In the genomic region with DNA sequence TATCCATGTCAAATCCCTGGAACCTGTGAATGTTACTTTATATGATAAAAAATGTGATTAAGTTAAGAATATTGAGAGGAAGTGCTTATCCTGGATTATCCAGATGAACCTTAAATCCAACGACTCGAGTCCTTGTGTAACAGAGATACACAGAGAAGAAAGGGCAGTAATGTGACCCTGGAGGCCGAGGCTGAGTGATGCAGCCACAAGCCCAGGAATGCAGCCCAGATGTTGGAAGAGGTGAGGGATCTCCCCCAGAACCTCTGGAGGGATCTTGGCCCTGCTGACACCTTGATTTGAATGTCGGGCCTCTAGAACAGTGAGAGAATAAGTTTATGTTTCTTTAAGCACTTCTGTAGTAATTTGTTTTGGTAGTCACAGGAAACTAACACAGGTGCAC, we compare ENCODE assay signal across 20 cellular contexts.
"Had no signal": no experiment of that assay in that cellular context is flagged by ENCODE, and none has a peak within 500 bp of the region (broad histone marks: within the 10 kb centered on the region; RNA-seq: fewer than 3 reads in every experiment).

No MANE protein-coding gene starts in this region.

- H3K9me3 ChIP-seq: adrenal gland had no signal

- H3K4me3 Mint-ChIP-seq: activated CD4-positive, alpha-beta memory T cell treated with anti-CD3 and anti-CD28 coated beads, Interleukin-2, amount 10 ng/mL, durations not matched to agents 7 days and 5 days; activated CD4-positive, alpha-beta T cell treated with anti-CD3 and anti-CD28 coated beads for 36 hours; activated naive CD8-positive, alpha-beta T cell treated with anti-CD3 and anti-CD28 coated beads, Interleukin-2, amount 10 ng/mL, durations not matched to agents 7 days and 5 days; activated T-cell treated with anti-CD3 and anti-CD28 coated beads, Interleukin-2, amount 50 U/mL, for 72 hours had no signal

- H3K27ac ChIP-seq: adrenal gland had no signal

- H3K27me3 Mint-ChIP-seq: activated CD4-positive, alpha-beta memory T cell treated with anti-CD3 and anti-CD28 coated beads, Interleukin-2, amount 10 ng/mL, durations not matched to agents 7 days and 5 days; activated CD4-positive, alpha-beta T cell treated with anti-CD3 and anti-CD28 coated beads for 36 hours; activated naive CD8-positive, alpha-beta T cell treated with anti-CD3 and anti-CD28 coated beads, Interleukin-2, amount 10 ng/mL, durations not matched to agents 7 days and 5 days had no signal

- H3K27me3 ChIP-seq: adrenal gland had no signal

- H3K4me1 Mint-ChIP-seq: activated CD4-positive, alpha-beta memory T cell treated with anti-CD3 and anti-CD28 coated beads, Interleukin-2, amount 10 ng/mL, durations not matched to agents 7 days and 5 days; activated CD4-positive, alpha-beta T cell treated with anti-CD3 and anti-CD28 coated beads for 36 hours; activated naive CD8-positive, alpha-beta T cell treated with anti-CD3 and anti-CD28 coated beads, Interleukin-2, amount 10 ng/mL, durations not matched to agents 7 days and 5 days had no signal

- H3K4me3 ChIP-seq: adrenal gland had no signal

- DNase-seq: activated CD4-positive, alpha-beta memory T cell treated with anti-CD3 and anti-CD28 coated beads, Interleukin-2, amount 10 ng/mL, durations not matched to agents 7 days and 5 days; activated CD4-positive, alpha-beta T cell treated with anti-CD3 and anti-CD28 coated beads for 36 hours; activated CD4-positive, alpha-beta T cell treated with anti-CD3 and anti-CD28 coated beads, Interleukin-2, amount 50 U/mL, for 1 hour; activated naive CD4-positive, alpha-beta T cell treated with anti-CD3 and anti-CD28 coated beads, Interleukin-2, amount 50 U/mL, for 16 hours; activated naive CD8-positive, alpha-beta T cell treated with anti-CD3 and anti-CD28 coated beads, Interleukin-2, amount 10 ng/mL, durations not matched to agents 7 days and 5 days; activated T-cell treated with anti-CD3 and anti-CD28 coated beads for 4 hours; activated T-cell treated with anti-CD3 and anti-CD28 coated beads, Interleukin-2, amount 50 U/mL, for 72 hours; adrenal gland; anterior cingulate cortex; cerebellar nuclear complex; NCI-H1092; NCI-H1417; NCI-H1930; NCI-H2171; NCI-H526; NCI-H774; PC-3; SHP77 treated with DMSO at 0.1 percent for 48 hours; T-helper 2 cell; T1000 had no signal

- ATAC-seq: activated CD4-positive, alpha-beta T cell treated with anti-CD3 and anti-CD28 coated beads for 36 hours; activated T-cell treated with anti-CD3 and anti-CD28 coated beads, Interleukin-2, amount 50 U/mL, for 72 hours; PC-3 had no signal

- H3K27ac Mint-ChIP-seq: activated CD4-positive, alpha-beta memory T cell treated with anti-CD3 and anti-CD28 coated beads, Interleukin-2, amount 10 ng/mL, durations not matched to agents 7 days and 5 days; activated CD4-positive, alpha-beta T cell treated with anti-CD3 and anti-CD28 coated beads for 36 hours; activated naive CD8-positive, alpha-beta T cell treated with anti-CD3 and anti-CD28 coated beads, Interleukin-2, amount 10 ng/mL, durations not matched to agents 7 days and 5 days; activated T-cell treated with anti-CD3 and anti-CD28 coated beads, Interleukin-2, amount 50 U/mL, for 72 hours had no signal
